21 cellular contexts compared by ENCODE assay signal in genomic region chr5:77985247-77985646, GRCh38.
DNase-seq lines count a peak whose midpoint lies in the region; ATAC-seq and TF ChIP-seq lines count a peak whose summit lies in the region.
"Had no signal": no experiment of that assay in that cellular context is flagged by ENCODE, and none has a peak within 500 bp of the region (broad histone marks: within the 10 kb centered on the region; RNA-seq: fewer than 3 reads in every experiment).

No MANE protein-coding gene starts in this region.

- H3K79me2 ChIP-seq in GM23338 (replicated peaks; ENCODE audit: insufficient read depth) = no peaks in the 10 kb centered on the region

- H3K4me2 ChIP-seq in GM23338 = no peak overlapping the region

- H3K9me2 ChIP-seq in GM23338 (ENCODE audit: insufficient read depth) = no peaks in the 10 kb centered on the region

- no peak for TF ChIP-seq CTCF in GM23338 (conservative IDR thresholded peaks at IDR 0.05; ENCODE audit: low read depth in 2 of 2)

- no peaks in the 10 kb centered on the region for H3K36me3 ChIP-seq in GM23338 (ENCODE audit: insufficient read depth)
- H3K36me3 ChIP-seq: SJSA1 had no signal

- DNase-seq in GM23338 (ENCODE audit: low spot score) = no peak
- peak; percentile 41 for DNase-seq in NCI-H69 (lab: John Stamatoyannopoulos, UW)
- no peak for DNase-seq in OCI-M2 (lab: John Stamatoyannopoulos, UW; ENCODE audit: unreplicated experiment)
- no peak for DNase-seq in epidermal melanocyte (ENCODE audit: insufficient read length, low spot score)
- no peak for DNase-seq in DMS153 treated with DMSO at 0.1 percent for 48 hours (lab: John Stamatoyannopoulos, UW; ENCODE audit: unreplicated experiment)
- DNase-seq: CD4-positive, CD25-positive, alpha-beta regulatory T cell; DMS79 treated with DMSO at 0.1 percent for 48 hours; H7; HFFc6; MM.1S; NCI-H1048; NCI-H1930; NCI-H2171; NCI-H524; NCI-H82 had no signal

- no peaks in the 10 kb centered on the region for H3F3A ChIP-seq in GM23338 (replicated peaks; ENCODE audit: low read depth)

- H3K27ac Mint-ChIP-seq in GM23338 = no peak overlapping the region
- H3K27ac Mint-ChIP-seq: HFFc6 had no signal

- no peaks in the 10 kb centered on the region for H3K9me3 Mint-ChIP-seq in GM23338
- H3K9me3 Mint-ChIP-seq: CD4-positive, CD25-positive, alpha-beta regulatory T cell; HFFc6 had no signal

- H4K20me1 ChIP-seq in GM23338 (replicated peaks; ENCODE audit: insufficient read depth) = no peaks in the 10 kb centered on the region; the same call in 1 of the 2 replicates

- no peak overlapping the region; the same call in 2 of the 3 replicates for H3K4me3 Mint-ChIP-seq in GM23338
- H3K4me3 Mint-ChIP-seq: CD4-positive, CD25-positive, alpha-beta regulatory T cell; HFFc6 had no signal

- no peak overlapping the region; the same call in 1 of the 2 replicates for H3K27ac ChIP-seq in GM23338 (ENCODE audit: low read depth)
- peak overlapping the region; percentile 6 for H3K27ac ChIP-seq in layer of hippocampus (ENCODE audit: low read depth, low read length)
- H3K27ac ChIP-seq in temporal lobe (ENCODE audit: low read depth, low read length) = peak overlapping the region; percentile 57
- H3K27ac ChIP-seq: SJSA1 had no signal

- peak; percentile 46 for ATAC-seq in GM23338
- ATAC-seq: GM12878, Right ventricle myocardium inferior had no signal

- H3K4me1 ChIP-seq in GM23338 (ENCODE audit: insufficient read depth) = peaks cover 30% of the 10 kb centered on the region
- H3K4me1 ChIP-seq: SJSA1 had no signal

- H3K27me3 ChIP-seq in GM23338 (ENCODE audit: insufficient read depth) (peaks cover 6% of the 10 kb centered on the region; the same call in 1 of the 2 replicates), layer of hippocampus (ENCODE audit: control insufficient read depth, insufficient read depth, low read length) (no peaks in the 10 kb centered on the region)
- H3K27me3 ChIP-seq: SJSA1 had no signal

- H3K27me3 Mint-ChIP-seq in GM23338 (ENCODE audit: insufficient read depth, low read depth, poor library complexity) = peaks cover 34% of the 10 kb centered on the region

- no peak overlapping the region for H2AFZ ChIP-seq in GM23338

- H3K4me1 Mint-ChIP-seq in GM23338 = peaks cover 49% of the 10 kb centered on the region

- no peak overlapping the region for H3K4me3 ChIP-seq in GM23338
- H3K4me3 ChIP-seq: GM12878, K562, SJSA1 had no signal

- H3K36me3 Mint-ChIP-seq in GM23338 (ENCODE audit: low read depth) = no peaks in the 10 kb centered on the region
- H3K36me3 Mint-ChIP-seq: CD4-positive, CD25-positive, alpha-beta regulatory T cell had no signal

TF ChIP-seq in GM23338, 12 proteins besides CTCF, POLR2A, EP300 and RAD21 (continues in another document):
- TF ChIP-seq CREB1 (CRISPR knock-in tag; IDR thresholded peaks at IDR 0.05; ENCODE audit: low read depth) (no peak), EZH2 (IDR thresholded peaks at IDR 0.05; ENCODE audit: low read depth, unreplicated experiment) (no peak), STAT1 (IDR thresholded peaks at IDR 0.05; ENCODE audit: unreplicated experiment) (no peak), NANOG (IDR thresholded peaks at IDR 0.05; ENCODE audit: borderline replicate concordance) (no peak), POLR2AphosphoS5 (IDR thresholded peaks at IDR 0.05; ENCODE audit: low read depth) (no peak), EZH2phosphoT487 (IDR thresholded peaks at IDR 0.05; ENCODE audit: unreplicated experiment) (no peak), ZNF331 (CRISPR knock-in tag; IDR thresholded peaks at IDR 0.05; ENCODE audit: low read depth) (no peak), REST (IDR thresholded peaks at IDR 0.05; ENCODE audit: unreplicated experiment) (no peak)
- TF ChIP-seq, protein P1, sequence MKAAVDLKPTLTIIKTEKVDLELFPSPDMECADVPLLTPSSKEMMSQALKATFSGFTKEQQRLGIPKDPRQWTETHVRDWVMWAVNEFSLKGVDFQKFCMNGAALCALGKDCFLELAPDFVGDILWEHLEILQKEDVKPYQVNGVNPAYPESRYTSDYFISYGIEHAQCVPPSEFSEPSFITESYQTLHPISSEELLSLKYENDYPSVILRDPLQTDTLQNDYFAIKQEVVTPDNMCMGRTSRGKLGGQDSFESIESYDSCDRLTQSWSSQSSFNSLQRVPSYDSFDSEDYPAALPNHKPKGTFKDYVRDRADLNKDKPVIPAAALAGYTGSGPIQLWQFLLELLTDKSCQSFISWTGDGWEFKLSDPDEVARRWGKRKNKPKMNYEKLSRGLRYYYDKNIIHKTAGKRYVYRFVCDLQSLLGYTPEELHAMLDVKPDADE (IDR thresholded peaks at IDR 0.05) = no peak
- TF ChIP-seq, protein P2, sequence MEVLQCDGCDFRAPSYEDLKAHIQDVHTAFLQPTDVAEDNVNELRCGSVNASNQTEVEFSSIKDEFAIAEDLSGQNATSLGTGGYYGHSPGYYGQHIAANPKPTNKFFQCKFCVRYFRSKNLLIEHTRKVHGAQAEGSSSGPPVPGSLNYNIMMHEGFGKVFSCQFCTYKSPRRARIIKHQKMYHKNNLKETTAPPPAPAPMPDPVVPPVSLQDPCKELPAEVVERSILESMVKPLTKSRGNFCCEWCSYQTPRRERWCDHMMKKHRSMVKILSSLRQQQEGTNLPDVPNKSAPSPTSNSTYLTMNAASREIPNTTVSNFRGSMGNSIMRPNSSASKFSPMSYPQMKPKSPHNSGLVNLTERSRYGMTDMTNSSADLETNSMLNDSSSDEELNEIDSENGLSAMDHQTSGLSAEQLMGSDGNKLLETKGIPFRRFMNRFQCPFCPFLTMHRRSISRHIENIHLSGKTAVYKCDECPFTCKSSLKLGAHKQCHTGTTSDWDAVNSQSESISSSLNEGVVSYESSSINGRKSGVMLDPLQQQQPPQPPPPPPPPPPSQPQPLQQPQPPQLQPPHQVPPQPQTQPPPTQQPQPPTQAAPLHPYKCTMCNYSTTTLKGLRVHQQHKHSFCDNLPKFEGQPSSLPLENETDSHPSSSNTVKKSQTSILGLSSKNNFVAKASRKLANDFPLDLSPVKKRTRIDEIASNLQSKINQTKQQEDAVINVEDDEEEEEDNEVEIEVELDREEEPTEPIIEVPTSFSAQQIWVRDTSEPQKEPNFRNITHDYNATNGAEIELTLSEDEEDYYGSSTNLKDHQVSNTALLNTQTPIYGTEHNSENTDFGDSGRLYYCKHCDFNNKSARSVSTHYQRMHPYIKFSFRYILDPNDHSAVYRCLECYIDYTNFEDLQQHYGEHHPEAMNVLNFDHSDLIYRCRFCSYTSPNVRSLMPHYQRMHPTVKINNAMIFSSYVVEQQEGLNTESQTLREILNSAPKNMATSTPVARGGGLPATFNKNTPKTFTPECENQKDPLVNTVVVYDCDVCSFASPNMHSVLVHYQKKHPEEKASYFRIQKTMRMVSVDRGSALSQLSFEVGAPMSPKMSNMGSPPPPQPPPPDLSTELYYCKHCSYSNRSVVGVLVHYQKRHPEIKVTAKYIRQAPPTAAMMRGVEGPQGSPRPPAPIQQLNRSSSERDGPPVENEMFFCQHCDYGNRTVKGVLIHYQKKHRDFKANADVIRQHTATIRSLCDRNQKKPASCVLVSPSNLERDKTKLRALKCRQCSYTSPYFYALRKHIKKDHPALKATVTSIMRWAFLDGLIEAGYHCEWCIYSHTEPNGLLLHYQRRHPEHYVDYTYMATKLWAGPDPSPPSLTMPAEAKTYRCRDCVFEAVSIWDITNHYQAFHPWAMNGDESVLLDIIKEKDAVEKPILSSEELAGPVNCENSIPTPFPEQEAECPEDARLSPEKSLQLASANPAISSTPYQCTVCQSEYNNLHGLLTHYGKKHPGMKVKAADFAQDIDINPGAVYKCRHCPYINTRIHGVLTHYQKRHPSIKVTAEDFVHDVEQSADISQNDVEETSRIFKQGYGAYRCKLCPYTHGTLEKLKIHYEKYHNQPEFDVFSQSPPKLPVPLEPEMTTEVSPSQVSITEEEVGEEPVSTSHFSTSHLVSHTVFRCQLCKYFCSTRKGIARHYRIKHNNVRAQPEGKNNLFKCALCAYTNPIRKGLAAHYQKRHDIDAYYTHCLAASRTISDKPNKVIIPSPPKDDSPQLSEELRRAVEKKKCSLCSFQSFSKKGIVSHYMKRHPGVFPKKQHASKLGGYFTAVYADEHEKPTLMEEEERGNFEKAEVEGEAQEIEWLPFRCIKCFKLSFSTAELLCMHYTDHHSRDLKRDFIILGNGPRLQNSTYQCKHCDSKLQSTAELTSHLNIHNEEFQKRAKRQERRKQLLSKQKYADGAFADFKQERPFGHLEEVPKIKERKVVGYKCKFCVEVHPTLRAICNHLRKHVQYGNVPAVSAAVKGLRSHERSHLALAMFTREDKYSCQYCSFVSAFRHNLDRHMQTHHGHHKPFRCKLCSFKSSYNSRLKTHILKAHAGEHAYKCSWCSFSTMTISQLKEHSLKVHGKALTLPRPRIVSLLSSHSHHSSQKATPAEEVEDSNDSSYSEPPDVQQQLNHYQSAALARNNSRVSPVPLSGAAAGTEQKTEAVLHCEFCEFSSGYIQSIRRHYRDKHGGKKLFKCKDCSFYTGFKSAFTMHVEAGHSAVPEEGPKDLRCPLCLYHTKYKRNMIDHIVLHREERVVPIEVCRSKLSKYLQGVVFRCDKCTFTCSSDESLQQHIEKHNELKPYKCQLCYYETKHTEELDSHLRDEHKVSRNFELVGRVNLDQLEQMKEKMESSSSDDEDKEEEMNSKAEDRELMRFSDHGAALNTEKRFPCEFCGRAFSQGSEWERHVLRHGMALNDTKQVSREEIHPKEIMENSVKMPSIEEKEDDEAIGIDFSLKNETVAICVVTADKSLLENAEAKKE (CRISPR knock-in tag; IDR thresholded peaks at IDR 0.05) = no peak
